1 cellular context compared by ENCODE assay signal in the genomic region with DNA sequence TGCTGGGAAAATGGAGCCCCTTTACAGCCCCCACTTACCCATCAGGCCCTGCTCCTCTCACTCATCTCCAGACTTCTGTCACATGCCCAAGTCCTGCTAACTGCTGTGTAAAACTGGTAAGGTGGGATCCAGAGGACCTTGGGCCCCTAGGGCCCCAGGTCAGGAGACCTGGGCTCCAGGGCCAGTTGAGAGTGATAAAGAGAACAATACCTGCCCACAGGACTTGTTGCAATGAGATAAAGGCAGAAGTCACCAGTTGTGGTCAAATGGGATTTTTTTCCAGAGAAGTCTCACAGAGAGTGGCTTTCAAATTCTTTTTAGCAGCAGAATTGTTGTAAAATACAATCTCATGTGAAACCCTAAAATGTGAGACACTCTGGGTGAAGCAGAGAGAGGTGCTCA.
TF ChIP-seq lines count a peak whose summit lies in the region.

No MANE protein-coding gene starts in this region.

TF ChIP-seq in K562, 482 proteins besides CTCF, POLR2A, EP300 and RAD21 (continued from another document and continues in another):
- TF ChIP-seq DEAF1 (CRISPR knock-in tag; IDR thresholded peaks at IDR 0.05) (no peak), MAZ (CRISPR knock-in tag; conservative IDR thresholded peaks at IDR 0.05 in 1 of 2, IDR thresholded peaks at IDR 0.05 in 1 of 2) (peak in 1 of 2 experiments; percentile 25; a peak in 1 of 4 replicates), L3MBTL2 (IDR thresholded peaks at IDR 0.05) (peak; percentile 29; the same call in 1 of the 2 replicates), HLTF (IDR thresholded peaks at IDR 0.05) (no peak), SOX6 (IDR thresholded peaks at IDR 0.05) (peak; percentile 97), ZNF395 (CRISPR knock-in tag; IDR thresholded peaks at IDR 0.05) (0 out of 2 replicates have a peak, but pooled peaks have one; percentile 58), MAFK (IDR thresholded peaks at IDR 0.05; ENCODE audit: low read length) (no peak), ZNF384 (IDR thresholded peaks at IDR 0.05; ENCODE audit: low read depth, low read length) (0 out of 2 replicates have a peak, but pooled peaks have one; percentile 5), CREM (IDR thresholded peaks at IDR 0.05; ENCODE audit: low read depth) (0 out of 2 replicates have a peak, but pooled peaks have one; percentile 5), NCOR1 (IDR thresholded peaks at IDR 0.05) (peak; percentile 57; the same call in 1 of the 2 replicates), MIER1 (IDR thresholded peaks at IDR 0.05; ENCODE audit: low read depth) (no peak), SMAD4 (CRISPR knock-in tag; conservative IDR thresholded peaks at IDR 0.05) (peak; percentile 26; the same call in 1 of the 2 replicates), MBD2 (IDR thresholded peaks at IDR 0.05; ENCODE audit: borderline replicate concordance, low read depth) (0 out of 2 replicates have a peak, but pooled peaks have one; percentile 9), ZNF583 (CRISPR knock-in tag; IDR thresholded peaks at IDR 0.05) (peak; percentile 62; the same call in 1 of the 2 replicates), POLR2AphosphoS5 (IDR thresholded peaks at IDR 0.05; ENCODE audit: control insufficient read depth, insufficient read depth, low read depth, low read length) (peak; percentile 61; the same call in 1 of the 2 replicates), TAF1 (IDR thresholded peaks at IDR 0.05; ENCODE audit: control insufficient read depth, extremely low read depth, insufficient read depth, low read length, severe bottlenecking) (no peak), IFI16 (CRISPR knock-in tag; IDR thresholded peaks at IDR 0.05) (0 out of 2 replicates have a peak, but pooled peaks have one; percentile 53), TAL1 (IDR thresholded peaks at IDR 0.05) (peak; percentile 68), GATAD2A (IDR thresholded peaks at IDR 0.05) (peak; percentile 36; the same call in 1 of the 2 replicates), USF2 (CRISPR knock-in tag; IDR thresholded peaks at IDR 0.05) (0 out of 2 replicates have a peak, but pooled peaks have one; percentile 34), TBL1XR1 (IDR thresholded peaks at IDR 0.05; ENCODE audit: low read length in 2 of 2) (no peak; a peak in 1 of 4 replicates), GATA2 (CRISPR knock-in tag; IDR thresholded peaks at IDR 0.05) (no peak), MGA (IDR thresholded peaks at IDR 0.05) (peak; percentile 41; the same call in 1 of the 2 replicates), HOXB6 (CRISPR knock-in tag; IDR thresholded peaks at IDR 0.05; ENCODE audit: borderline replicate concordance) (no peak), ARNT (IDR thresholded peaks at IDR 0.05) (no peak)
- TF ChIP-seq, protein P1, sequence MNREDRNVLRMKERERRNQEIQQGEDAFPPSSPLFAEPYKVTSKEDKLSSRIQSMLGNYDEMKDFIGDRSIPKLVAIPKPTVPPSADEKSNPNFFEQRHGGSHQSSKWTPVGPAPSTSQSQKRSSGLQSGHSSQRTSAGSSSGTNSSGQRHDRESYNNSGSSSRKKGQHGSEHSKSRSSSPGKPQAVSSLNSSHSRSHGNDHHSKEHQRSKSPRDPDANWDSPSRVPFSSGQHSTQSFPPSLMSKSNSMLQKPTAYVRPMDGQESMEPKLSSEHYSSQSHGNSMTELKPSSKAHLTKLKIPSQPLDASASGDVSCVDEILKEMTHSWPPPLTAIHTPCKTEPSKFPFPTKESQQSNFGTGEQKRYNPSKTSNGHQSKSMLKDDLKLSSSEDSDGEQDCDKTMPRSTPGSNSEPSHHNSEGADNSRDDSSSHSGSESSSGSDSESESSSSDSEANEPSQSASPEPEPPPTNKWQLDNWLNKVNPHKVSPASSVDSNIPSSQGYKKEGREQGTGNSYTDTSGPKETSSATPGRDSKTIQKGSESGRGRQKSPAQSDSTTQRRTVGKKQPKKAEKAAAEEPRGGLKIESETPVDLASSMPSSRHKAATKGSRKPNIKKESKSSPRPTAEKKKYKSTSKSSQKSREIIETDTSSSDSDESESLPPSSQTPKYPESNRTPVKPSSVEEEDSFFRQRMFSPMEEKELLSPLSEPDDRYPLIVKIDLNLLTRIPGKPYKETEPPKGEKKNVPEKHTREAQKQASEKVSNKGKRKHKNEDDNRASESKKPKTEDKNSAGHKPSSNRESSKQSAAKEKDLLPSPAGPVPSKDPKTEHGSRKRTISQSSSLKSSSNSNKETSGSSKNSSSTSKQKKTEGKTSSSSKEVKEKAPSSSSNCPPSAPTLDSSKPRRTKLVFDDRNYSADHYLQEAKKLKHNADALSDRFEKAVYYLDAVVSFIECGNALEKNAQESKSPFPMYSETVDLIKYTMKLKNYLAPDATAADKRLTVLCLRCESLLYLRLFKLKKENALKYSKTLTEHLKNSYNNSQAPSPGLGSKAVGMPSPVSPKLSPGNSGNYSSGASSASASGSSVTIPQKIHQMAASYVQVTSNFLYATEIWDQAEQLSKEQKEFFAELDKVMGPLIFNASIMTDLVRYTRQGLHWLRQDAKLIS (CRISPR knock-in tag; IDR thresholded peaks at IDR 0.05) = 0 out of 2 replicates have a peak, but pooled peaks have one; percentile 62
- TF ChIP-seq, protein P2, sequence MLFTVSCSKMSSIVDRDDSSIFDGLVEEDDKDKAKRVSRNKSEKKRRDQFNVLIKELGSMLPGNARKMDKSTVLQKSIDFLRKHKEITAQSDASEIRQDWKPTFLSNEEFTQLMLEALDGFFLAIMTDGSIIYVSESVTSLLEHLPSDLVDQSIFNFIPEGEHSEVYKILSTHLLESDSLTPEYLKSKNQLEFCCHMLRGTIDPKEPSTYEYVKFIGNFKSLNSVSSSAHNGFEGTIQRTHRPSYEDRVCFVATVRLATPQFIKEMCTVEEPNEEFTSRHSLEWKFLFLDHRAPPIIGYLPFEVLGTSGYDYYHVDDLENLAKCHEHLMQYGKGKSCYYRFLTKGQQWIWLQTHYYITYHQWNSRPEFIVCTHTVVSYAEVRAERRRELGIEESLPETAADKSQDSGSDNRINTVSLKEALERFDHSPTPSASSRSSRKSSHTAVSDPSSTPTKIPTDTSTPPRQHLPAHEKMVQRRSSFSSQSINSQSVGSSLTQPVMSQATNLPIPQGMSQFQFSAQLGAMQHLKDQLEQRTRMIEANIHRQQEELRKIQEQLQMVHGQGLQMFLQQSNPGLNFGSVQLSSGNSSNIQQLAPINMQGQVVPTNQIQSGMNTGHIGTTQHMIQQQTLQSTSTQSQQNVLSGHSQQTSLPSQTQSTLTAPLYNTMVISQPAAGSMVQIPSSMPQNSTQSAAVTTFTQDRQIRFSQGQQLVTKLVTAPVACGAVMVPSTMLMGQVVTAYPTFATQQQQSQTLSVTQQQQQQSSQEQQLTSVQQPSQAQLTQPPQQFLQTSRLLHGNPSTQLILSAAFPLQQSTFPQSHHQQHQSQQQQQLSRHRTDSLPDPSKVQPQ (CRISPR knock-in tag; IDR thresholded peaks at IDR 0.05; ENCODE audit: borderline replicate concordance) = 0 out of 2 replicates have a peak, but pooled peaks have one; percentile 16
